ENCODE assay signal across 19 cellular contexts in the genomic region with DNA sequence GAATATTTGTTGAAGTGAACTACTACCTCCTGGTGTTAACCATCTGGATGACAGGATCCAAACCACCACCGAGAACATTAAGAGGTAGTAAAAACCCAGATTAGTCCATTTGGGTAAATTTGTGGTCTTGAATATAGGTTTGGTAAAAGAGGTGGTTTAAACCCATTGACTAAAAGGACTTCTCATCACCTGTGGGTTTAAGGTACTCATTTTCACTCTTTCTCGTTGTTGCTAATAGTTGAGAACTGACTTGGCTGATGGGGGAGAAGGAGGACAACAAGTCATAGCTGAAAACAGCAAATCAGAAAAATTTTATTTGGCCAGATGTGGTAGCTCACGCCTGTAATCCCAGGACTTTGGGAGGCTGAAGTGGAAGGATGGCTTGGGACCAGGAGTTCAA. TPM values are rescaled to one million over a fixed set of nuclear protein-coding genes. Genes with fewer than 3 reads are reported as not detected.
DNase-seq lines count a peak whose midpoint lies in the region; ATAC-seq, FAIRE-seq and TF ChIP-seq lines count a peak whose summit lies in the region.
"Had no signal": no experiment of that assay in that cellular context is flagged by ENCODE, and none has a peak within 500 bp of the region (broad histone marks: within the 10 kb centered on the region; RNA-seq: fewer than 3 reads in every experiment).

No MANE protein-coding gene starts in this region.

- H3K4me3 Mint-ChIP-seq in activated CD4-positive, alpha-beta memory T cell treated with anti-CD3 and anti-CD28 coated beads for 36 hours = no peak overlapping the region
- no peak overlapping the region for H3K4me3 Mint-ChIP-seq in activated CD4-positive, alpha-beta memory T cell treated with anti-CD3 and anti-CD28 coated beads, Interleukin-2, amount 10 ng/mL, durations not matched to agents 7 days and 5 days
- no peak overlapping the region for H3K4me3 Mint-ChIP-seq in CD4-positive, alpha-beta T cell
- H3K4me3 Mint-ChIP-seq: H9 had no signal

- no peak for DNase-seq in activated CD4-positive, alpha-beta memory T cell treated with anti-CD3 and anti-CD28 coated beads for 36 hours
- no peak for DNase-seq in activated CD4-positive, alpha-beta memory T cell treated with anti-CD3 and anti-CD28 coated beads, Interleukin-2, amount 10 ng/mL, durations not matched to agents 7 days and 5 days
- DNase-seq in CD4-positive, alpha-beta T cell = no peak
- DNase-seq in GM12891 (ENCODE audit: insufficient read length, low spot score) (no peak), foreskin keratinocyte (no peak), NCI-H2171 treated with DMSO at 0.1 percent for 48 hours (lab: John Stamatoyannopoulos, UW) (no peak), OCI-LY7 (ENCODE audit: low spot score) (no peak), dorsolateral prefrontal cortex (no peak)
- DNase-seq: H9, KG1, NCI-H1436, NCI-H2029, NCI-H2171, NCI-H446 treated with DMSO at 0.1 percent for 48 hours, PC-3 had no signal

- H3K79me2 ChIP-seq in OCI-LY7 (ENCODE audit: insufficient read depth, low read depth, low read length) = no peaks in the 10 kb centered on the region

- H3K36me3 Mint-ChIP-seq in activated CD4-positive, alpha-beta memory T cell treated with anti-CD3 and anti-CD28 coated beads for 36 hours = peaks cover 17% of the 10 kb centered on the region
- peaks cover 36% of the 10 kb centered on the region for H3K36me3 Mint-ChIP-seq in activated CD4-positive, alpha-beta memory T cell treated with anti-CD3 and anti-CD28 coated beads, Interleukin-2, amount 10 ng/mL, durations not matched to agents 7 days and 5 days (ENCODE audit: low read depth)
- H3K36me3 Mint-ChIP-seq in CD4-positive, alpha-beta T cell (ENCODE audit: low read depth) = peaks cover 53% of the 10 kb centered on the region

- H3K27me3 Mint-ChIP-seq in activated CD4-positive, alpha-beta memory T cell treated with anti-CD3 and anti-CD28 coated beads for 36 hours = no peaks in the 10 kb centered on the region
- no peaks in the 10 kb centered on the region for H3K27me3 Mint-ChIP-seq in activated CD4-positive, alpha-beta memory T cell treated with anti-CD3 and anti-CD28 coated beads, Interleukin-2, amount 10 ng/mL, durations not matched to agents 7 days and 5 days
- no peaks in the 10 kb centered on the region for H3K27me3 Mint-ChIP-seq in CD4-positive, alpha-beta T cell

- TF ChIP-seq POLR2A in GM12891 (IDR thresholded peaks at IDR 0.05; ENCODE audit: low read depth, low read length) = no peak

- no peaks in the 10 kb centered on the region for H4K20me1 ChIP-seq in OCI-LY7 (ENCODE audit: insufficient read depth, low read length)

- intact Hi-C loops in activated CD4-positive, alpha-beta memory T cell treated with anti-CD3 and anti-CD28 coated beads for 36 hours (cut with micrococcal nuclease) = loop anchor here (5.0 kb wide), 2 partner anchors 67 to 252 kb away; a partner anchor contains a TSS
- intact Hi-C loops in CD4-positive, alpha-beta T cell (cut with DNase I, micrococcal nuclease) = no loop called here
- intact Hi-C loops in OCI-LY7 (cut with micrococcal nuclease; ENCODE audit: unreplicated experiment) = no loop called here
- intact Hi-C loops in dorsolateral prefrontal cortex (cut with DNase I) = no loop called here

- H3K27me3 ChIP-seq in CD4-positive, alpha-beta T cell (ENCODE audit: control insufficient read depth, insufficient read depth, low read length) = no peaks in the 10 kb centered on the region
- H3K27me3 ChIP-seq in foreskin keratinocyte = no peaks in the 10 kb centered on the region
- H3K27me3 ChIP-seq in dorsolateral prefrontal cortex = no peaks in the 10 kb centered on the region
- H3K27me3 ChIP-seq: BLaER1 had no signal

- peaks cover 31% of the 10 kb centered on the region for H3K36me3 ChIP-seq in OCI-LY7 (ENCODE audit: insufficient read depth, low read length)

- no TSS peak for BruUV-seq in OCI-LY7 (replicated peaks; lab: Mats Ljungman, UMichigan)

- ATAC-seq in CD4-positive, alpha-beta T cell (ENCODE audit: poor library complexity) = no peak
- no peak for ATAC-seq in foreskin keratinocyte
- ATAC-seq: HepG2, PC-3 had no signal

- H3K9me3 ChIP-seq in CD4-positive, alpha-beta T cell (ENCODE audit: control insufficient read depth, low read length) = no peaks in the 10 kb centered on the region
- H3K9me3 ChIP-seq in OCI-LY7 (ENCODE audit: low read length) = no peaks in the 10 kb centered on the region
- H3K9me3 ChIP-seq: BLaER1 had no signal

- no peak overlapping the region for H3K4me3 ChIP-seq in OCI-LY7 (ENCODE audit: low read depth, low read length, poor library complexity, severe bottlenecking)
- no peak overlapping the region for H3K4me3 ChIP-seq in dorsolateral prefrontal cortex
- H3K4me3 ChIP-seq: BLaER1 had no signal

- H3K9me3 Mint-ChIP-seq in activated CD4-positive, alpha-beta memory T cell treated with anti-CD3 and anti-CD28 coated beads for 36 hours = no peaks in the 10 kb centered on the region
- no peaks in the 10 kb centered on the region for H3K9me3 Mint-ChIP-seq in activated CD4-positive, alpha-beta memory T cell treated with anti-CD3 and anti-CD28 coated beads, Interleukin-2, amount 10 ng/mL, durations not matched to agents 7 days and 5 days
- H3K9me3 Mint-ChIP-seq in CD4-positive, alpha-beta T cell = no peaks in the 10 kb centered on the region
- H3K9me3 Mint-ChIP-seq: H9 had no signal

- H3K27ac ChIP-seq in CD4-positive, alpha-beta T cell (ENCODE audit: low read depth, low read length) = no peak overlapping the region
- H3K27ac ChIP-seq in foreskin keratinocyte (no peak overlapping the region), OCI-LY7 (ENCODE audit: low read depth, low read length, poor library complexity, severe bottlenecking) (no peak overlapping the region), dorsolateral prefrontal cortex (peak overlapping the region in 9 of 59 donors; percentile 3 to 72 (median 14))
- H3K27ac ChIP-seq: BLaER1, RWPE1 had no signal

- no peak overlapping the region for H3K4me2 ChIP-seq in OCI-LY7 (ENCODE audit: low read length)
- H3K4me2 ChIP-seq: BLaER1 had no signal

- no peaks in the 10 kb centered on the region for H3K9me2 ChIP-seq in OCI-LY7 (ENCODE audit: insufficient read depth, low read length)

- POLR2A ChIA-PET in activated CD4-positive, alpha-beta memory T cell treated with anti-CD3 and anti-CD28 coated beads for 36 hours (lab: Charles Lee) = interaction anchor here (0.7 to 1.4 kb wide), 2 partner anchors 14 to 63 kb away, joined by 3 to 6 read pairs; no protein-coding TSS in a partner anchor
- POLR2A ChIA-PET in activated CD4-positive, alpha-beta memory T cell treated with anti-CD3 and anti-CD28 coated beads, Interleukin-2, amount 10 ng/mL, durations not matched to agents 7 days and 5 days (lab: Charles Lee) = no interaction called here
- POLR2A ChIA-PET in CD4-positive, alpha-beta T cell (lab: Charles Lee) = no interaction called here
- POLR2A ChIA-PET in OCI-LY7 (lab: Charles Lee) = interaction anchor here (0.6 to 1.6 kb wide), 2 partner anchors 16 to 47 kb away, joined by 3 to 6 read pairs; no protein-coding TSS in a partner anchor

- FAIRE-seq in GM12891 (lab: Jason Lieb, UNC) = peak; percentile 20
- FAIRE-seq: A204.1, HepG2 had no signal

- TF ChIP-seq CTCF in CD4-positive, alpha-beta T cell (IDR thresholded peaks at IDR 0.05) = no peak
- TF ChIP-seq CTCF in foreskin keratinocyte (conservative IDR thresholded peaks at IDR 0.05) (peak; percentile 16), OCI-LY7 (conservative IDR thresholded peaks at IDR 0.05; ENCODE audit: low read length) (no peak), dorsolateral prefrontal cortex (IDR thresholded peaks at IDR 0.05 in 54 of 56, conservative IDR thresholded peaks at IDR 0.05 in 2 of 56; ENCODE audit: low read depth in 1 of 56, partially characterized antibody in 56 of 56) (no peak)

- peaks cover 43% of the 10 kb centered on the region for H3K4me1 Mint-ChIP-seq in activated CD4-positive, alpha-beta memory T cell treated with anti-CD3 and anti-CD28 coated beads for 36 hours (ENCODE audit: low read depth)
- peaks cover 28% of the 10 kb centered on the region for H3K4me1 Mint-ChIP-seq in activated CD4-positive, alpha-beta memory T cell treated with anti-CD3 and anti-CD28 coated beads, Interleukin-2, amount 10 ng/mL, durations not matched to agents 7 days and 5 days
- H3K4me1 Mint-ChIP-seq in CD4-positive, alpha-beta T cell (ENCODE audit: low read depth) = peaks cover 48% of the 10 kb centered on the region
- H3K4me1 Mint-ChIP-seq: H9 had no signal

- CTCF ChIA-PET in activated CD4-positive, alpha-beta memory T cell treated with anti-CD3 and anti-CD28 coated beads for 36 hours (lab: Charles Lee) = interaction anchor here (0.7 to 3.3 kb wide), 4 partner anchors 15 to 175 kb away, joined by 3 to 21 read pairs (median 3); no protein-coding TSS in a partner anchor
- CTCF ChIA-PET in activated CD4-positive, alpha-beta memory T cell treated with anti-CD3 and anti-CD28 coated beads, Interleukin-2, amount 10 ng/mL, durations not matched to agents 7 days and 5 days (lab: Charles Lee) = interaction anchor here (0.6 to 0.8 kb wide), 3 partner anchors 117 to 312 kb away, joined by 3 to 5 read pairs (median 5); no protein-coding TSS in a partner anchor
- CTCF ChIA-PET in CD4-positive, alpha-beta T cell (lab: Charles Lee) = no interaction called here
- CTCF ChIA-PET in OCI-LY7 (lab: Charles Lee; ENCODE audit: unreplicated experiment) = no interaction called here

- peak overlapping the region; percentile 49 for H3K27ac Mint-ChIP-seq in activated CD4-positive, alpha-beta memory T cell treated with anti-CD3 and anti-CD28 coated beads for 36 hours
- no peak overlapping the region for H3K27ac Mint-ChIP-seq in activated CD4-positive, alpha-beta memory T cell treated with anti-CD3 and anti-CD28 coated beads, Interleukin-2, amount 10 ng/mL, durations not matched to agents 7 days and 5 days
- H3K27ac Mint-ChIP-seq in CD4-positive, alpha-beta T cell = peak overlapping the region; percentile 19
- H3K27ac Mint-ChIP-seq: H9 had no signal

- no peak overlapping the region for H2AFZ ChIP-seq in OCI-LY7 (ENCODE audit: low read length)

- peaks cover 12% of the 10 kb centered on the region for H3K4me1 ChIP-seq in foreskin keratinocyte
- no peaks in the 10 kb centered on the region for H3K4me1 ChIP-seq in OCI-LY7 (ENCODE audit: insufficient read depth, low read length, poor library complexity, severe bottlenecking)
- H3K4me1 ChIP-seq: BLaER1 had no signal

TF ChIP-seq in GM12891, 5 proteins besides CTCF, POLR2A, EP300 and RAD21 (continues in another document):
- TF ChIP-seq POU2F2 (IDR thresholded peaks at IDR 0.05; ENCODE audit: low read depth, low read length) = no peak
- no peak for TF ChIP-seq PAX5 (IDR thresholded peaks at IDR 0.05; ENCODE audit: insufficient read depth, low read length, severe bottlenecking)
- no peak for TF ChIP-seq SPI1 (IDR thresholded peaks at IDR 0.05; ENCODE audit: low read depth, low read length)

RNA-seq across cellular contexts. Expression of a gene that starts 59.2 kb away (rescaled TPM):
- 10 to 100 TPM; 15.6 to 16.6 TPM for total RNA-seq in activated CD4-positive, alpha-beta memory T cell treated with anti-CD3 and anti-CD28 coated beads for 36 hours
- 10 to 100 TPM; 13.7 to 14.9 TPM for total RNA-seq in activated CD4-positive, alpha-beta memory T cell treated with anti-CD3 and anti-CD28 coated beads, Interleukin-2, amount 10 ng/mL, durations not matched to agents 7 days and 5 days
- 1 to 10 TPM; 8.9 to 9.2 TPM for total RNA-seq in CD4-positive, alpha-beta T cell
- polyA plus RNA-seq in GM12891 (2012; ENCODE audit: low read depth, missing spikeins) = 16.9 TPM
- total RNA-seq in foreskin keratinocyte = 5.9 and 6.2 TPM in 2 replicates
- polyA plus RNA-seq in foreskin keratinocyte = 6.6 and 6.9 TPM in 2 replicates
- total RNA-seq in OCI-LY7 (2014; rRNA removed; shearing (Covaris generic)) = 7.7 and 8.8 TPM in 2 replicates
- 11.2 and 14.5 TPM in 2 replicates for total RNA-seq in OCI-LY7 (2022)
- total RNA-seq in dorsolateral prefrontal cortex = 10 to 100 TPM in 107 of 120 experiments, 1 to 10 TPM in 13; 6.5 to 27.7 (median 14.2) TPM

Comparison
In these comparisons a context has a peak if more than half of its experiments do, and no peak if none do; other contexts are left out.
1. POLR2A ChIA-PET loops: an anchor here in activated CD4-positive, alpha-beta memory T cell treated with anti-CD3 and anti-CD28 coated beads for 36 hours (0.7 to 1.4 kb wide) and OCI-LY7 (0.6 to 1.6 kb wide); none called in activated CD4-positive, alpha-beta memory T cell treated with anti-CD3 and anti-CD28 coated beads, Interleukin-2, amount 10 ng/mL, durations not matched to agents 7 days and 5 days and CD4-positive, alpha-beta T cell.
2. CTCF ChIA-PET loops: an anchor here in activated CD4-positive, alpha-beta memory T cell treated with anti-CD3 and anti-CD28 coated beads for 36 hours (0.7 to 3.3 kb wide) and activated CD4-positive, alpha-beta memory T cell treated with anti-CD3 and anti-CD28 coated beads, Interleukin-2, amount 10 ng/mL, durations not matched to agents 7 days and 5 days (0.6 to 0.8 kb wide); none called in CD4-positive, alpha-beta T cell and OCI-LY7.